ENCODE assay signal across 8 cellular contexts in genomic region chr19:14361824-14362223, GRCh38. TPM values are rescaled to one million over a fixed set of nuclear protein-coding genes. Genes with fewer than 3 reads are reported as not detected.
DNase-seq lines count a peak whose midpoint lies in the region; ATAC-seq and TF ChIP-seq lines count a peak whose summit lies in the region.

No MANE protein-coding gene starts in this region.

- H3K27me3 Mint-ChIP-seq in mesothelial cell of epicardium (ENCODE audit: low read depth) = no peaks in the 10 kb centered on the region

- no peaks in the 10 kb centered on the region for H4K20me1 ChIP-seq in DND-41 (ENCODE audit: insufficient read depth, low read length)

- no peak overlapping the region for H3K27ac ChIP-seq in DND-41 (ENCODE audit: low read length)

- no peak overlapping the region for H2AFZ ChIP-seq in DND-41 (ENCODE audit: low read depth, low read length)

- peaks cover 9% of the 10 kb centered on the region for H3K4me1 ChIP-seq in DND-41 (ENCODE audit: insufficient read depth, low read length)

- no peaks in the 10 kb centered on the region for H3K27me3 ChIP-seq in DND-41 (ENCODE audit: insufficient read depth, low read length, poor library complexity)

- no peaks in the 10 kb centered on the region for H3K79me2 ChIP-seq in DND-41 (ENCODE audit: insufficient read depth, low read length)

- peaks cover 26% of the 10 kb centered on the region for H3K4me1 Mint-ChIP-seq in mesothelial cell of epicardium

- no peak overlapping the region for H3K4me3 ChIP-seq in DND-41 (ENCODE audit: low read depth in 1 of 2, low read length in 2 of 2)

- no peak overlapping the region for H3K4me2 ChIP-seq in DND-41 (ENCODE audit: insufficient read depth, low read length)

- no peak overlapping the region for H3K9ac ChIP-seq in DND-41 (ENCODE audit: low read depth, low read length)

- DNase-seq in DND-41 (no peak), mesothelial cell of epicardium (ENCODE audit: low spot score in 2 of 2, unreplicated experiment in 2 of 2) (no peak), C1 segment of cervical spinal cord (lab: John Stamatoyannopoulos, UW) (no peak)
- peak; percentile 57 to 64 for DNase-seq in activated T-cell treated with anti-CD3 and anti-CD28 coated beads, Interleukin-2, amount 50 U/mL, for 48 hours

- H3K9me3 Mint-ChIP-seq in mesothelial cell of epicardium = no peaks in the 10 kb centered on the region

- TF ChIP-seq RAD21 in Ishikawa (IDR thresholded peaks at IDR 0.05; ENCODE audit: low read depth) = peak; percentile 21; the same call in 1 of the 2 replicates

- no peaks in the 10 kb centered on the region for H3K36me3 Mint-ChIP-seq in mesothelial cell of epicardium

- no peaks in the 10 kb centered on the region for H3K36me3 ChIP-seq in DND-41 (ENCODE audit: insufficient read depth, low read length)

- no peak for TF ChIP-seq EP300 in Ishikawa (IDR thresholded peaks at IDR 0.05; ENCODE audit: borderline replicate concordance)

- no peaks in the 10 kb centered on the region for H3K9me3 ChIP-seq in DND-41 (ENCODE audit: insufficient read depth, low read length, severe bottlenecking)

- peak overlapping the region; percentile 84 for H3K27ac Mint-ChIP-seq in mesothelial cell of epicardium

- TF ChIP-seq CTCF in DND-41 (IDR thresholded peaks at IDR 0.05; ENCODE audit: borderline replicate concordance, extremely low read depth, low read length, poor library complexity, severe bottlenecking) (peak; percentile 30), mesothelial cell of epicardium (IDR thresholded peaks at IDR 0.05; ENCODE audit: unreplicated experiment) (no peak)

- ATAC-seq in DND-41 (ENCODE audit: insufficient read depth, low read depth) = peak; percentile 48; the same call in 1 of the 3 replicates
- no peak for ATAC-seq in HG02642 (IDR thresholded peaks at IDR 0.05; ENCODE audit: poor library complexity, unreplicated experiment)
- no peak for ATAC-seq in HG02678 (IDR thresholded peaks at IDR 0.05; ENCODE audit: unreplicated experiment)
- no peak for ATAC-seq in GM19397 (IDR thresholded peaks at IDR 0.05; ENCODE audit: unreplicated experiment)

- H3K4me3 Mint-ChIP-seq in mesothelial cell of epicardium = peak overlapping the region; percentile 41

TF ChIP-seq in Ishikawa, 13 proteins besides CTCF, POLR2A, EP300 and RAD21:
- no peak for TF ChIP-seq EGR1 (IDR thresholded peaks at IDR 0.05)

RNA-seq across cellular contexts. Expression of gene ADGRE5, which starts 19.4 kb away (rescaled TPM):
- total RNA-seq in mesothelial cell of epicardium = 4.5 to 5.4 TPM (median 4.9 TPM) in 3 replicates

RNA-seq across cellular contexts. Expression of gene DDX39A, which starts 57.3 kb away (rescaled TPM):
- 66.9 to 68.6 TPM (median 67.6 TPM) in 3 replicates for total RNA-seq in mesothelial cell of epicardium

Comparison
In these comparisons a context has a peak if more than half of its experiments do, and no peak if none do; other contexts are left out.
1. DNase-seq: peak in activated T-cell treated with anti-CD3 and anti-CD28 coated beads, Interleukin-2, amount 50 U/mL, for 48 hours (2 of 2); none in DND-41 (single experiment), mesothelial cell of epicardium (0 of 2) and C1 segment of cervical spinal cord (0 of 14).